8 cellular contexts compared by ENCODE assay signal in genomic region chr6:26216886-26217713, GRCh38.
A peak's percentile ranks its signal among the peaks of the same experiment; 100 is the strongest.
DNase-seq lines count a peak whose midpoint lies in the region; ATAC-seq and TF ChIP-seq lines count a peak whose summit lies in the region.

No MANE protein-coding gene starts in this region.

- H3K9me3 ChIP-seq in esophagus (ENCODE audit: control insufficient read depth in 2 of 2, insufficient read depth in 1 of 2, low read depth in 1 of 2, low read length in 1 of 2) = no peaks in the 10 kb centered on the region
- no peaks in the 10 kb centered on the region for H3K9me3 ChIP-seq in tibial artery

- WGBS in esophagus, 2 donors = 1% methylated on average over 44 of the region's 44 CpGs

- H3K36me3 Mint-ChIP-seq in nephron (ENCODE audit: low read depth) = no peaks in the 10 kb centered on the region

- no peak overlapping the region for H3K27ac Mint-ChIP-seq in nephron

- no peaks in the 10 kb centered on the region for H3K9me3 Mint-ChIP-seq in nephron

- no peaks in the 10 kb centered on the region for H3K27me3 Mint-ChIP-seq in nephron (ENCODE audit: low read depth)

- peak overlapping the region; percentile 54 for H3K4me3 ChIP-seq in GM12875 (ENCODE audit: low read depth, low read length)
- peak overlapping the region; percentile 54 to 61 for H3K4me3 ChIP-seq in esophagus (ENCODE audit: low read depth in 1 of 2, low read length in 2 of 2)
- H3K4me3 ChIP-seq in tibial artery = peak overlapping the region; percentile 58 to 68

- intact Hi-C loops in tibial artery (cut with DNase I; ENCODE audit: low total_unique reads) = no loop called here

- peak overlapping the region; percentile 94 to 98 for H3K27ac ChIP-seq in esophagus (ENCODE audit: low read depth in 2 of 2, low read length in 1 of 2)
- H3K27ac ChIP-seq in tibial artery = peak overlapping the region; percentile 87 to 91

- DNase-seq in NCI-H82 treated with DMSO at 0.1 percent for 48 hours (lab: John Stamatoyannopoulos, UW; ENCODE audit: unreplicated experiment) (peak; percentile 99), activated T-cell treated with anti-CD3 and anti-CD28 coated beads for 4 hours (peak; percentile 47), tibial artery (peak; percentile 84 to 92)

- peaks cover 0 to 2% of the 10 kb centered on the region in 2 donors for H3K4me1 ChIP-seq in esophagus (ENCODE audit: control insufficient read depth in 2 of 2, insufficient read depth in 2 of 2, low read length in 1 of 2)
- peaks cover 0 to 20% (median 4%) of the 10 kb centered on the region in 4 donors for H3K4me1 ChIP-seq in tibial artery

- TF ChIP-seq CTCF in GM12875 (IDR thresholded peaks at IDR 0.05; ENCODE audit: borderline replicate concordance, insufficient read depth, low read depth, low read length) = peak; percentile 15; the same call in 1 of the 2 replicates
- peak; percentile 35 to 49 (median 37) for TF ChIP-seq CTCF in nephron (IDR thresholded peaks at IDR 0.05; ENCODE audit: unreplicated experiment in 3 of 3)
- peak; percentile 37 to 59 for TF ChIP-seq CTCF in tibial artery (IDR thresholded peaks at IDR 0.05)

- no peaks in the 10 kb centered on the region for H3K36me3 ChIP-seq in esophagus (ENCODE audit: control insufficient read depth in 2 of 2, insufficient read depth in 2 of 2, low read length in 1 of 2)
- H3K36me3 ChIP-seq in tibial artery = no peaks in the 10 kb centered on the region

- H3K4me1 Mint-ChIP-seq in nephron = peaks cover 4% of the 10 kb centered on the region

- H3K27me3 ChIP-seq in esophagus (ENCODE audit: control insufficient read depth in 1 of 2, insufficient read depth in 2 of 2, low read length in 2 of 2) (no peaks in the 10 kb centered on the region), tibial artery (peaks cover 0 to 6% of the 10 kb centered on the region in 2 donors)

- no peak overlapping the region for H3K4me3 Mint-ChIP-seq in nephron

- ATAC-seq in HG02973 (IDR thresholded peaks at IDR 0.05; ENCODE audit: unreplicated experiment) (peak; percentile 41), GM21515 (IDR thresholded peaks at IDR 0.05; ENCODE audit: unreplicated experiment) (no peak)

Comparison
In these comparisons a context has a peak if more than half of its experiments do, and no peak if none do; other contexts are left out.
1. DNase-seq: peak in every context shown above with its lines; median percentile 99 in NCI-H82 treated with DMSO at 0.1 percent for 48 hours; 88 in tibial artery; 47 in activated T-cell treated with anti-CD3 and anti-CD28 coated beads for 4 hours.